ENCODE assay signal across 26 cellular contexts in genomic region chr10:22495396-22495795, GRCh38.
DNase-seq lines count a peak whose midpoint lies in the region; ATAC-seq, FAIRE-seq and TF ChIP-seq lines count a peak whose summit lies in the region.
"Had no signal": no experiment of that assay in that cellular context is flagged by ENCODE, and none has a peak within 500 bp of the region (broad histone marks: within the 10 kb centered on the region; RNA-seq: fewer than 3 reads in every experiment).

No MANE protein-coding gene starts in this region.

- BruUV-seq in MCF 10A (replicated peaks; lab: Mats Ljungman, UMichigan), result no TSS peak

- no peak overlapping the region for H3K4me3 ChIP-seq in breast epithelium
- H3K4me3 ChIP-seq in small intestine (ENCODE audit: low read depth in 1 of 2, low read length in 2 of 2), result no peak overlapping the region
- H3K4me3 ChIP-seq in HAP-1, result no peak overlapping the region
- H3K4me3 ChIP-seq in CD4-positive, alpha-beta memory T cell (ENCODE audit: low read length in 2 of 2), result no peak overlapping the region
- H3K4me3 ChIP-seq: A549; BLaER1 treated with 17β-estradiol and CSF1 and Interleukin-3, amounts not matched to agents 10 nM and 100 nM; GM12878 had no signal

- no peak for TF ChIP-seq POLR2A in breast epithelium (IDR thresholded peaks at IDR 0.05)

- TF ChIP-seq CTCF in MCF 10A (IDR thresholded peaks at IDR 0.05; ENCODE audit: unreplicated experiment) (no peak), breast epithelium (IDR thresholded peaks at IDR 0.05) (no peak)

- DNase-seq in MCF 10A (ENCODE audit: unreplicated experiment) (no peak), breast epithelium (ENCODE audit: low spot score in 2 of 2) (no peak), HEK293T (ENCODE audit: extremely low spot score) (no peak), left colon (no peak), small intestine (peak; percentile 68), HAP-1 (ENCODE audit: low spot score in 2 of 2) (no peak)
- DNase-seq in CD4-positive, alpha-beta memory T cell, result no peak
- DNase-seq: AML-193; CD4-positive, alpha-beta T cell; CD8-positive, alpha-beta memory T cell; COR-L47; DMS 273 treated with DMSO at 0.1 percent for 48 hours; DMS153; DMS53; DMS79; DND-41; EL; GDM1 had no signal

- no peaks in the 10 kb centered on the region for H3K9me3 ChIP-seq in breast epithelium
- no peaks in the 10 kb centered on the region for H3K9me3 ChIP-seq in small intestine (ENCODE audit: control insufficient read depth, low read depth)
- H3K9me3 ChIP-seq in HAP-1, result no peaks in the 10 kb centered on the region
- no peaks in the 10 kb centered on the region for H3K9me3 ChIP-seq in CD4-positive, alpha-beta memory T cell (ENCODE audit: control insufficient read depth in 1 of 2, low read length in 2 of 2)
- H3K9me3 ChIP-seq: A549; BLaER1 treated with 17β-estradiol and CSF1 and Interleukin-3, amounts not matched to agents 10 nM and 100 nM had no signal

- H3K27ac Mint-ChIP-seq in MCF 10A (ENCODE audit: low read depth, unreplicated experiment), result peak overlapping the region; percentile 40
- no peak overlapping the region for H3K27ac Mint-ChIP-seq in activated T-helper 17 cell treated with anti-CD3 and anti-CD28 coated beads, Interleukin-2, amount 50 U/mL, for 72 hours
- H3K27ac Mint-ChIP-seq in CD4-positive, alpha-beta memory T cell, result no peak overlapping the region
- H3K27ac Mint-ChIP-seq: B cell; CD4-positive, alpha-beta T cell; CD8-positive, alpha-beta memory T cell had no signal

- POLR2A ChIA-PET in MCF 10A (lab: Yijun Ruan, JAX), result no interaction called here
- POLR2A ChIA-PET in HEK293T (lab: Yijun Ruan, JAX), result interaction anchor here (0.7 kb wide), 1 partner anchor 179 kb away, joined by 3 read pairs; the partner anchor contains the start of gene COMMD3
- POLR2A ChIA-PET in CD4-positive, alpha-beta memory T cell (lab: Charles Lee; ENCODE audit: partially characterized antibody), result no interaction called here

- ATAC-seq in left colon, result peak; percentile 35
- no peak for ATAC-seq in activated T-helper 17 cell treated with anti-CD3 and anti-CD28 coated beads, Interleukin-2, amount 50 U/mL, for 72 hours (replicated peaks)
- ATAC-seq: A549, GM12878 had no signal

- no peaks in the 10 kb centered on the region for H3K9me3 Mint-ChIP-seq in MCF 10A (ENCODE audit: unreplicated experiment)
- no peaks in the 10 kb centered on the region for H3K9me3 Mint-ChIP-seq in activated T-helper 17 cell treated with anti-CD3 and anti-CD28 coated beads, Interleukin-2, amount 50 U/mL, for 72 hours
- H3K9me3 Mint-ChIP-seq in CD4-positive, alpha-beta memory T cell, result peaks cover 0 to 2% (median 0%) of the 10 kb centered on the region in 8 donors
- H3K9me3 Mint-ChIP-seq: CD4-positive, alpha-beta T cell; CD8-positive, alpha-beta memory T cell had no signal

- no peak overlapping the region for H3K4me3 Mint-ChIP-seq in MCF 10A (ENCODE audit: unreplicated experiment)
- no peak overlapping the region for H3K4me3 Mint-ChIP-seq in activated T-helper 17 cell treated with anti-CD3 and anti-CD28 coated beads, Interleukin-2, amount 50 U/mL, for 72 hours
- H3K4me3 Mint-ChIP-seq in CD4-positive, alpha-beta memory T cell, result no peak overlapping the region
- H3K4me3 Mint-ChIP-seq: B cell; CD4-positive, alpha-beta T cell; CD8-positive, alpha-beta memory T cell had no signal

- no peaks in the 10 kb centered on the region for H3K36me3 Mint-ChIP-seq in MCF 10A (ENCODE audit: insufficient read depth, unreplicated experiment)
- H3K36me3 Mint-ChIP-seq in activated T-helper 17 cell treated with anti-CD3 and anti-CD28 coated beads, Interleukin-2, amount 50 U/mL, for 72 hours (ENCODE audit: low read depth), result no peaks in the 10 kb centered on the region
- H3K36me3 Mint-ChIP-seq in CD4-positive, alpha-beta memory T cell, result no peaks in the 10 kb centered on the region
- H3K36me3 Mint-ChIP-seq: CD8-positive, alpha-beta memory T cell had no signal

- H3K36me3 ChIP-seq in breast epithelium (no peaks in the 10 kb centered on the region), small intestine (ENCODE audit: control insufficient read depth in 2 of 2, insufficient read depth in 2 of 2, low read length in 2 of 2) (no peaks in the 10 kb centered on the region), HAP-1 (replicated peaks) (no peaks in the 10 kb centered on the region)
- no peaks in the 10 kb centered on the region for H3K36me3 ChIP-seq in CD4-positive, alpha-beta memory T cell (ENCODE audit: insufficient read depth, low read length)
- H3K36me3 ChIP-seq: BLaER1 treated with 17β-estradiol and CSF1 and Interleukin-3, amounts not matched to agents 10 nM and 100 nM had no signal

- no peak for FAIRE-seq in small intestine (lab: Jason Lieb, UNC)
- FAIRE-seq: A549, GM12878, GM19239 had no signal

- in situ Hi-C loops in HAP-1 (cut with MboI; ENCODE audit: low sequenced_read_pairs), result no loop called here

- no peaks in the 10 kb centered on the region for H3K4me1 Mint-ChIP-seq in MCF 10A (ENCODE audit: insufficient read depth, unreplicated experiment)
- peaks cover 13% of the 10 kb centered on the region for H3K4me1 Mint-ChIP-seq in activated T-helper 17 cell treated with anti-CD3 and anti-CD28 coated beads, Interleukin-2, amount 50 U/mL, for 72 hours
- peaks cover 13 to 24% (median 17%) of the 10 kb centered on the region in 4 donors for H3K4me1 Mint-ChIP-seq in CD4-positive, alpha-beta memory T cell

- H3K27me3 ChIP-seq in breast epithelium (peaks cover 0 to 7% of the 10 kb centered on the region in 2 donors), small intestine (ENCODE audit: control insufficient read depth in 2 of 2, insufficient read depth in 2 of 2, low read length in 2 of 2) (no peaks in the 10 kb centered on the region), HAP-1 (ENCODE audit: low read depth) (no peaks in the 10 kb centered on the region)
- no peaks in the 10 kb centered on the region for H3K27me3 ChIP-seq in CD4-positive, alpha-beta memory T cell (ENCODE audit: insufficient read depth, low read length)
- H3K27me3 ChIP-seq: BLaER1 treated with 17β-estradiol and CSF1 and Interleukin-3, amounts not matched to agents 10 nM and 100 nM had no signal

- no peak overlapping the region for H3K27ac ChIP-seq in breast epithelium
- H3K27ac ChIP-seq in small intestine (ENCODE audit: low read depth in 1 of 2, low read length in 1 of 2), result no peak overlapping the region
- H3K27ac ChIP-seq in CD4-positive, alpha-beta memory T cell (ENCODE audit: low read depth, low read length), result no peak overlapping the region
- H3K27ac ChIP-seq: 22Rv1; A549; BLaER1 treated with 17β-estradiol and CSF1 and Interleukin-3, amounts not matched to agents 10 nM and 100 nM; C4-2B had no signal

- H3K27me3 Mint-ChIP-seq in MCF 10A (ENCODE audit: insufficient read depth, unreplicated experiment), result no peaks in the 10 kb centered on the region
- H3K27me3 Mint-ChIP-seq in activated T-helper 17 cell treated with anti-CD3 and anti-CD28 coated beads, Interleukin-2, amount 50 U/mL, for 72 hours, result no peaks in the 10 kb centered on the region
- H3K27me3 Mint-ChIP-seq in CD4-positive, alpha-beta memory T cell, result peaks cover 0 to 3% of the 10 kb centered on the region in 2 donors

- intact Hi-C loops in MCF 10A (cut with micrococcal nuclease), result no loop called here
- intact Hi-C loops in breast epithelium (cut with DNase I; ENCODE audit: low total_unique reads), result no loop called here
- intact Hi-C loops in left colon (cut with DNase I, micrococcal nuclease), result no loop called here
- intact Hi-C loops in CD4-positive, alpha-beta memory T cell (cut with micrococcal nuclease), result no loop called here

- WGBS in small intestine, 3 donors, result 29 to 70% (median 32%) methylated on average over 3 of the region's 3 CpGs

- H3K4me1 ChIP-seq in breast epithelium, result no peaks in the 10 kb centered on the region
- peaks cover 0 to 9% of the 10 kb centered on the region in 2 donors for H3K4me1 ChIP-seq in small intestine (ENCODE audit: control insufficient read depth in 2 of 2, insufficient read depth in 1 of 2, low read depth in 1 of 2, low read length in 1 of 2)
- no peaks in the 10 kb centered on the region for H3K4me1 ChIP-seq in HAP-1
- peaks cover 16% of the 10 kb centered on the region for H3K4me1 ChIP-seq in CD4-positive, alpha-beta memory T cell (ENCODE audit: insufficient read depth, low read length)
- H3K4me1 ChIP-seq: A549 had no signal

- CTCF ChIA-PET in MCF 10A (lab: Yijun Ruan, JAX) (no interaction called here), HEK293T (lab: Yijun Ruan, JAX) (no interaction called here)
- CTCF ChIA-PET in CD4-positive, alpha-beta memory T cell (lab: Charles Lee; ENCODE audit: partially characterized antibody), result no interaction called here

TF ChIP-seq in HEK293T, 16 proteins besides CTCF, POLR2A, EP300 and RAD21:
- TF ChIP-seq HDGF (IDR thresholded peaks at IDR 0.05; ENCODE audit: borderline replicate concordance) (no peak), ZNF384 (IDR thresholded peaks at IDR 0.05) (peak; percentile 48; the same call in 1 of the 2 replicates)
